Comparison of ENCODE assay signal across 8 cellular contexts in the genomic region with DNA sequence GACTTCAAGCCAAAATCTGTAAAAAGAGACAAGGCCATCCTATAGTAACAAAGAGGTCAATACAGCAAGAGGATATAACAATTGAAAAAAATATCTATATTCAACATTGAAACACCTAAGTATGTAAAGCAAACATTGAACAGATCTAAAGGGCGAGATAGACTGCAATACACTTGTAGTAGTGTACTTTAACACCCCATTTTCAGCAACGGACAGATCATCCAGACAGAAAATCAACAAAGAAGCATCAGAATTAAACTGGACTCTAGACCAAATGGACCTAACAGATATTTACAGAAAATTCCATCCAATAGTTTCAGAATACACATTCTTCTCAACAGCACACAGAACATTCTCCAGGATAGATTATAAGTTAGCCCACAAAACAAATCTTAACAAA. TPM values are rescaled to one million over a fixed set of nuclear protein-coding genes. Genes with fewer than 3 reads are reported as not detected.
"Had no signal": no experiment of that assay in that cellular context is flagged by ENCODE, and none has a peak within 500 bp of the region (broad histone marks: within the 10 kb centered on the region; RNA-seq: fewer than 3 reads in every experiment).

No MANE protein-coding gene starts in this region.

- FAIRE-seq: H54 had no signal

- H2AFZ ChIP-seq: GM23248, GM23338 had no signal

- H3K36me3 ChIP-seq: HAP-1 had no signal

- H3K4me2 ChIP-seq: GM23338 had no signal

- H3K4me3 ChIP-seq: GM23248, GM23338, HAP-1 had no signal

- H3K9me3 ChIP-seq: HAP-1 had no signal

- H3K27ac ChIP-seq: GM23248 had no signal

- H3K9ac ChIP-seq: GM23248 had no signal

- H3K4me1 ChIP-seq: HAP-1 had no signal

- DNase-seq: GM23248, GOT3, HFFc6 had no signal

RNA-seq across cellular contexts. Expression of gene SIAH3, which starts 28.7 kb away (rescaled TPM):
- total RNA-seq: GM23248, H4, H9, HFFc6 had no signal
- polyA plus RNA-seq: GM23248 had no signal
